In the genomic region with DNA sequence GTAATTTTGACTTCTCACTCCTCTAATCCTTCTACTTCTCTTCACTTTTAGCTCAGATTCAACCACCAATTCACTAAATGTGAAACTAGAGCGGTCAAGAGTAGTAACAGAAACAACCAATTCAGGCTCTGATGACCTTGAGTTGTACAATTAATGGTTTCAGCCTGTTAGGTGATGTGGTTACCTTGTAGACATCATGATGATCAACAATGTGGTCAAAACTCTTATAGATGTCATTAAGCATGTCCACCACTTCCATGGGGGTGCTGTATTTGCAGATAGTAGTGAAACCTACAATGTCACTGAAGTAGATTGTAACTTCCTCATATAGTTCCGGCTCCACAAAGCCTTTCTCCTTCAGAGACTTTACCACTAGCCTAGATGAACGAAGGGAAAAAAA, we compare ENCODE assay signal across 11 cellular contexts. TPM values are rescaled to one million over a fixed set of nuclear protein-coding genes. Genes with fewer than 3 reads are reported as not detected.
DNase-seq lines count a peak whose midpoint lies in the region; ATAC-seq and TF ChIP-seq lines count a peak whose summit lies in the region.
"Had no signal": no experiment of that assay in that cellular context is flagged by ENCODE, and none has a peak within 500 bp of the region (broad histone marks: within the 10 kb centered on the region; RNA-seq: fewer than 3 reads in every experiment).

No MANE protein-coding gene starts in this region.

- no peaks in the 10 kb centered on the region for H3K9me3 Mint-ChIP-seq in CD4-positive, alpha-beta T cell

- H3K36me3 Mint-ChIP-seq in CD4-positive, alpha-beta T cell (ENCODE audit: low read depth), result no peaks in the 10 kb centered on the region
- H3K36me3 Mint-ChIP-seq: CD4-positive, CD25-positive, alpha-beta regulatory T cell had no signal

- no peak overlapping the region for H3K4me3 Mint-ChIP-seq in CD4-positive, alpha-beta T cell
- H3K4me3 Mint-ChIP-seq: CD4-positive, CD25-positive, alpha-beta regulatory T cell had no signal

- in situ Hi-C loops in GM13977 (cut with MboI; ENCODE audit: low pct_unique_long_range_greater_than_20kb, low sequenced_read_pairs, unreplicated experiment), result no loop called here

- H3K9me3 ChIP-seq in CD4-positive, alpha-beta T cell (ENCODE audit: control insufficient read depth, low read length), result no peaks in the 10 kb centered on the region
- H3K9me3 ChIP-seq in prostate gland, result no peaks in the 10 kb centered on the region

- H3K27me3 ChIP-seq in CD4-positive, alpha-beta T cell (ENCODE audit: control insufficient read depth, insufficient read depth, low read length), result no peaks in the 10 kb centered on the region
- no peaks in the 10 kb centered on the region for H3K27me3 ChIP-seq in prostate gland (replicated peaks; ENCODE audit: insufficient read depth)

- H3K27me3 Mint-ChIP-seq in CD4-positive, alpha-beta T cell, result peaks cover 26% of the 10 kb centered on the region

- WGBS in prostate gland, result 88% methylated on average over 3 of the region's 3 CpGs

- CTCF ChIA-PET in RWPE1 (lab: Yijun Ruan, JAX), result no interaction called here
- CTCF ChIA-PET in CD4-positive, alpha-beta T cell (lab: Charles Lee), result no interaction called here

- H3K27ac Mint-ChIP-seq in CD4-positive, alpha-beta T cell, result no peak overlapping the region

- no peak for TF ChIP-seq POLR2A in prostate gland (IDR thresholded peaks at IDR 0.05)

- DNase-seq in GM13977 (ENCODE audit: low spot score) (peak; percentile 16), GM20000 (ENCODE audit: low spot score) (peak; percentile 29), NOMO-1 treated with dmso at 0.1 percent for 144 hours (lab: John Stamatoyannopoulos, UW; ENCODE audit: unreplicated experiment) (peak; percentile 37), RWPE1 (ENCODE audit: low spot score) (no peak), epidermal melanocyte (ENCODE audit: insufficient read length, low spot score) (no peak), prostate gland (ENCODE audit: low spot score) (no peak)
- DNase-seq in CD4-positive, alpha-beta T cell, result no peak
- DNase-seq: anterior cingulate cortex; CD4-positive, CD25-positive, alpha-beta regulatory T cell had no signal

- H3K36me3 ChIP-seq in prostate gland, result no peaks in the 10 kb centered on the region

- intact Hi-C loops in CD4-positive, alpha-beta T cell (cut with DNase I, micrococcal nuclease), result no loop called here
- intact Hi-C loops in prostate gland (cut with DNase I), result no loop called here

- no peak overlapping the region for H3K4me3 ChIP-seq in prostate gland

- H3K27ac ChIP-seq in RWPE1, result no peak overlapping the region
- H3K27ac ChIP-seq in CD4-positive, alpha-beta T cell (ENCODE audit: low read depth, low read length), result no peak overlapping the region
- no peak overlapping the region for H3K27ac ChIP-seq in prostate gland
- H3K27ac ChIP-seq: parathyroid adenoma had no signal

- TF ChIP-seq CTCF in GM13977 (IDR thresholded peaks at IDR 0.05; ENCODE audit: extremely low read depth, insufficient read depth, missing control alignments) (no peak), GM20000 (IDR thresholded peaks at IDR 0.05; ENCODE audit: extremely low read depth, missing control alignments) (no peak), RWPE1 (conservative IDR thresholded peaks at IDR 0.05; ENCODE audit: low read depth) (no peak), prostate gland (IDR thresholded peaks at IDR 0.05) (no peak)
- no peak for TF ChIP-seq CTCF in CD4-positive, alpha-beta T cell (IDR thresholded peaks at IDR 0.05)

- H3K4me1 Mint-ChIP-seq in CD4-positive, alpha-beta T cell (ENCODE audit: low read depth), result peaks cover 4% of the 10 kb centered on the region
- H3K4me1 Mint-ChIP-seq: CD4-positive, CD25-positive, alpha-beta regulatory T cell had no signal

- POLR2A ChIA-PET in RWPE1 (lab: Yijun Ruan, JAX; ENCODE audit: low non-redundant PET), result no interaction called here
- POLR2A ChIA-PET in CD4-positive, alpha-beta T cell (lab: Charles Lee), result no interaction called here

- peak; percentile 65 for ATAC-seq in HG03064 (IDR thresholded peaks at IDR 0.05; ENCODE audit: low read depth, unreplicated experiment)
- ATAC-seq in CD4-positive, alpha-beta T cell (ENCODE audit: poor library complexity), result no peak

- no peaks in the 10 kb centered on the region for H3K4me1 ChIP-seq in prostate gland (replicated peaks)

RNA-seq across cellular contexts. Expression of a gene that starts 54.1 kb away (rescaled TPM):
- 1 to 10 TPM in 1 of 2 experiments, under 1 TPM in 1; 0.95 to 1.3 TPM for total RNA-seq in CD4-positive, alpha-beta T cell
- 10 to 100 TPM in 1 of 2 donors, 1 to 10 TPM in 1; 5.7 to 19.5 TPM for total RNA-seq in prostate gland
- total RNA-seq: CD4-positive, CD25-positive, alpha-beta regulatory T cell had no signal

Comparison
In these comparisons a context has a peak if more than half of its experiments do, and no peak if none do; other contexts are left out.
1. DNase-seq: peak in GM13977 (single experiment), GM20000 (single experiment) and NOMO-1 treated with dmso at 0.1 percent for 144 hours (single experiment); none in RWPE1 (single experiment), epidermal melanocyte (single experiment), CD4-positive, alpha-beta T cell (0 of 10) and prostate gland (single experiment).